8 cellular contexts compared by ENCODE assay signal in the genomic region with DNA sequence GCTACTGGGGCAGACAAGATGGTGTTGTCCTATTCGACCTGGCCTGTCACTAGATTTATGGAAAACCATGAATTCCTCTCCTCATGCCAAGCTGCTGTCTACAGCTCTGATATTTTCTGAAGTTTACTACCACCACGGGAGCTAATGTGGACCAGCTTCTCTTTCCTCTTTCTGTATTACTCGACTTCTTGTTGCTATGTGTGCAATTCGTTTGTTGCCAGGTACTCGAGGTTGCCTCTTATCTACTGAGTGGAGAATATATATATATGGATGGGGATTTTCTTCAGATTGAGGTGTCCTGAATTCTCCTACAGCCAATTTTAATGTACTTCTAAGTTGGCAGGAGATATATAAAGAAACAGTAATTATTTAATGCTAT. TPM values are rescaled to one million over a fixed set of nuclear protein-coding genes. Genes with fewer than 3 reads are reported as not detected.
DNase-seq lines count a peak whose midpoint lies in the region; ATAC-seq and TF ChIP-seq lines count a peak whose summit lies in the region.

No MANE protein-coding gene starts in this region.

- WGBS in esophagus squamous epithelium, 2 donors: 62 to 71% methylated on average over 5 of the region's 5 CpGs
- WGBS in mammary epithelial cell (ENCODE audit: low coverage, missing lambda C conversion rate): 72% methylated on average over 5 of the region's 5 CpGs

- BruUV-seq in mammary epithelial cell (replicated peaks; lab: Mats Ljungman, UMichigan) (no TSS peak), PC-9 (replicated peaks; lab: Mats Ljungman, UMichigan) (no TSS peak)

- H3K4me2 ChIP-seq in OCI-LY3 (ENCODE audit: low read length) (peak overlapping the region; percentile 85), neural cell (ENCODE audit: low read length) (no peak overlapping the region), mammary epithelial cell (ENCODE audit: insufficient read depth, low read depth, low read length) (no peak overlapping the region), PC-9 (no peak overlapping the region)

- TF ChIP-seq RAD21 in neural cell (conservative IDR thresholded peaks at IDR 0.05): no peak

- H3K27me3 ChIP-seq in OCI-LY3 (ENCODE audit: low read depth, low read length): no peaks in the 10 kb centered on the region
- no peaks in the 10 kb centered on the region for H3K27me3 ChIP-seq in neural cell (ENCODE audit: insufficient read depth, low read depth, low read length)
- no peaks in the 10 kb centered on the region for H3K27me3 ChIP-seq in esophagus squamous epithelium
- peaks cover 9% of the 10 kb centered on the region for H3K27me3 ChIP-seq in mammary epithelial cell (ENCODE audit: insufficient read depth, low read length)
- H3K27me3 ChIP-seq in PC-9 (ENCODE audit: insufficient read depth, low read depth): no peaks in the 10 kb centered on the region

- in situ Hi-C loops in mammary epithelial cell (cut with MboI; ENCODE audit: low sequenced_read_pairs in 2 of 2): no loop called here

- POLR2A ChIA-PET in PC-9 (lab: Charles Lee; ENCODE audit: unreplicated experiment): interaction anchor here (0.6 kb wide), 1 partner anchor 591 kb away, joined by 3 read pairs; no protein-coding TSS in a partner anchor

- TF ChIP-seq CTCF in OCI-LY3 (IDR thresholded peaks at IDR 0.05; ENCODE audit: low read depth, low read length) (no peak), neural cell (IDR thresholded peaks at IDR 0.05; ENCODE audit: poor library complexity, severe bottlenecking) (no peak), esophagus squamous epithelium (IDR thresholded peaks at IDR 0.05) (no peak), mammary epithelial cell (conservative IDR thresholded peaks at IDR 0.05 in 1 of 2, IDR thresholded peaks at IDR 0.05 in 1 of 2; ENCODE audit: extremely low read depth in 1 of 2, insufficient read depth in 1 of 2, low read depth in 1 of 2, low read length in 2 of 2) (no peak), PC-9 (conservative IDR thresholded peaks at IDR 0.05) (no peak)

- intact Hi-C loops in esophagus squamous epithelium (cut with DNase I): no loop called here
- intact Hi-C loops in mammary epithelial cell (cut with micrococcal nuclease): no loop called here
- intact Hi-C loops in PC-9 (cut with micrococcal nuclease; ENCODE audit: unreplicated experiment): no loop called here

- H3K9me2 ChIP-seq in neural cell (ENCODE audit: insufficient read depth, low read length): no peaks in the 10 kb centered on the region
- H3K9me2 ChIP-seq in PC-9 (ENCODE audit: insufficient read depth): no peaks in the 10 kb centered on the region

- H3K27ac ChIP-seq in OCI-LY3 (ENCODE audit: low read length) (peak overlapping the region; percentile 63), neural cell (ENCODE audit: low read length) (no peak overlapping the region), esophagus squamous epithelium (peak overlapping the region in 2 of 4 donors; percentile 51 to 52), mammary epithelial cell (ENCODE audit: insufficient read depth, low read depth, low read length) (no peak overlapping the region), PC-9 (no peak overlapping the region)

- H3K9me3 ChIP-seq in OCI-LY3 (ENCODE audit: insufficient read depth, low read length) (no peaks in the 10 kb centered on the region), neural cell (ENCODE audit: low read length) (no peaks in the 10 kb centered on the region), esophagus squamous epithelium (no peaks in the 10 kb centered on the region), mammary epithelial cell (replicated peaks; ENCODE audit: insufficient read depth, low read length) (no peaks in the 10 kb centered on the region), PC-9 (ENCODE audit: insufficient read depth, low read depth) (no peaks in the 10 kb centered on the region)

- peak overlapping the region; percentile 33; the same call in 1 of the 2 replicates for H3K9ac ChIP-seq in OCI-LY3 (ENCODE audit: low read length)
- H3K9ac ChIP-seq in neural cell (ENCODE audit: low read length): no peak overlapping the region
- H3K9ac ChIP-seq in mammary epithelial cell (ENCODE audit: insufficient read depth, low read length): no peak overlapping the region

- dilution Hi-C loops in mammary epithelial cell (cut with HindIII; ENCODE audit: low sequenced_read_pairs): no loop called here

- no peak for DNase-seq in esophagus squamous epithelium (lab: John Stamatoyannopoulos, UW)
- no peak for DNase-seq in mammary epithelial cell
- DNase-seq in PC-9: no peak
- DNase-seq in COLO668 (lab: John Stamatoyannopoulos, UW; ENCODE audit: unreplicated experiment): no peak

- H3F3A ChIP-seq in neural cell (ENCODE audit: insufficient read depth, low read length, poor library complexity, severe bottlenecking) (no peaks in the 10 kb centered on the region), PC-9 (ENCODE audit: insufficient read depth, low read depth) (no peaks in the 10 kb centered on the region)

- H2AFZ ChIP-seq in OCI-LY3 (ENCODE audit: low read depth, low read length): peak overlapping the region; percentile 96
- no peak overlapping the region for H2AFZ ChIP-seq in neural cell (ENCODE audit: low read depth, low read length)
- no peak overlapping the region for H2AFZ ChIP-seq in mammary epithelial cell (ENCODE audit: low read depth, low read length)
- H2AFZ ChIP-seq in PC-9: no peak overlapping the region

- H3K36me3 ChIP-seq in OCI-LY3 (replicated peaks; ENCODE audit: low read depth, low read length): no peaks in the 10 kb centered on the region
- H3K36me3 ChIP-seq in neural cell (ENCODE audit: insufficient read depth, low read length): no peaks in the 10 kb centered on the region
- H3K36me3 ChIP-seq in esophagus squamous epithelium: no peaks in the 10 kb centered on the region
- no peaks in the 10 kb centered on the region for H3K36me3 ChIP-seq in mammary epithelial cell (ENCODE audit: insufficient read depth, low read length)
- H3K36me3 ChIP-seq in PC-9 (ENCODE audit: low read depth): no peaks in the 10 kb centered on the region

- TF ChIP-seq EP300 in neural cell (conservative IDR thresholded peaks at IDR 0.05; ENCODE audit: poor library complexity, severe bottlenecking): no peak

- CTCF ChIA-PET in mammary epithelial cell (lab: Charles Lee; ENCODE audit: low non-redundant PET) (no interaction called here), PC-9 (lab: Charles Lee) (no interaction called here)

- no peaks in the 10 kb centered on the region for H3K79me2 ChIP-seq in OCI-LY3 (ENCODE audit: low read length)
- H3K79me2 ChIP-seq in neural cell (replicated peaks; ENCODE audit: insufficient read depth, low read length): no peaks in the 10 kb centered on the region
- no peaks in the 10 kb centered on the region for H3K79me2 ChIP-seq in mammary epithelial cell (ENCODE audit: insufficient read depth, low read length)
- H3K79me2 ChIP-seq in PC-9 (ENCODE audit: low read depth): no peaks in the 10 kb centered on the region

- H4K20me1 ChIP-seq in OCI-LY3 (ENCODE audit: insufficient read depth, low read length) (no peaks in the 10 kb centered on the region), neural cell (ENCODE audit: insufficient read depth) (no peaks in the 10 kb centered on the region), mammary epithelial cell (ENCODE audit: insufficient read depth, low read length) (no peaks in the 10 kb centered on the region), PC-9 (ENCODE audit: insufficient read depth) (no peaks in the 10 kb centered on the region)

- H3K4me1 ChIP-seq in OCI-LY3 (ENCODE audit: low read length): peaks cover 29% of the 10 kb centered on the region
- peaks cover 7 to 54% (median 10%) of the 10 kb centered on the region in 3 donors for H3K4me1 ChIP-seq in esophagus squamous epithelium
- no peaks in the 10 kb centered on the region for H3K4me1 ChIP-seq in mammary epithelial cell (ENCODE audit: insufficient read depth, low read length)
- H3K4me1 ChIP-seq in PC-9 (replicated peaks; ENCODE audit: insufficient read depth): no peaks in the 10 kb centered on the region

- TF ChIP-seq POLR2A in esophagus squamous epithelium (IDR thresholded peaks at IDR 0.05): no peak

- peak; percentile 43 for ATAC-seq in GM19043 (IDR thresholded peaks at IDR 0.05; ENCODE audit: low read depth, unreplicated experiment)
- ATAC-seq in HG02759 (IDR thresholded peaks at IDR 0.05; ENCODE audit: unreplicated experiment): peak; percentile 54

- peak overlapping the region; percentile 61 for H3K4me3 ChIP-seq in OCI-LY3 (ENCODE audit: low read length)
- H3K4me3 ChIP-seq in neural cell (ENCODE audit: low read length): peak overlapping the region; percentile 6
- H3K4me3 ChIP-seq in esophagus squamous epithelium: no peak overlapping the region
- H3K4me3 ChIP-seq in mammary epithelial cell (replicated peaks in 1 of 3; ENCODE audit: insufficient read depth in 1 of 3, low read depth in 2 of 3, low read length in 3 of 3): no peak overlapping the region
- no peak overlapping the region for H3K4me3 ChIP-seq in PC-9

TF ChIP-seq in neural cell, 6 proteins besides CTCF, POLR2A, EP300 and RAD21 (continues in another document):
- TF ChIP-seq, protein P1, sequence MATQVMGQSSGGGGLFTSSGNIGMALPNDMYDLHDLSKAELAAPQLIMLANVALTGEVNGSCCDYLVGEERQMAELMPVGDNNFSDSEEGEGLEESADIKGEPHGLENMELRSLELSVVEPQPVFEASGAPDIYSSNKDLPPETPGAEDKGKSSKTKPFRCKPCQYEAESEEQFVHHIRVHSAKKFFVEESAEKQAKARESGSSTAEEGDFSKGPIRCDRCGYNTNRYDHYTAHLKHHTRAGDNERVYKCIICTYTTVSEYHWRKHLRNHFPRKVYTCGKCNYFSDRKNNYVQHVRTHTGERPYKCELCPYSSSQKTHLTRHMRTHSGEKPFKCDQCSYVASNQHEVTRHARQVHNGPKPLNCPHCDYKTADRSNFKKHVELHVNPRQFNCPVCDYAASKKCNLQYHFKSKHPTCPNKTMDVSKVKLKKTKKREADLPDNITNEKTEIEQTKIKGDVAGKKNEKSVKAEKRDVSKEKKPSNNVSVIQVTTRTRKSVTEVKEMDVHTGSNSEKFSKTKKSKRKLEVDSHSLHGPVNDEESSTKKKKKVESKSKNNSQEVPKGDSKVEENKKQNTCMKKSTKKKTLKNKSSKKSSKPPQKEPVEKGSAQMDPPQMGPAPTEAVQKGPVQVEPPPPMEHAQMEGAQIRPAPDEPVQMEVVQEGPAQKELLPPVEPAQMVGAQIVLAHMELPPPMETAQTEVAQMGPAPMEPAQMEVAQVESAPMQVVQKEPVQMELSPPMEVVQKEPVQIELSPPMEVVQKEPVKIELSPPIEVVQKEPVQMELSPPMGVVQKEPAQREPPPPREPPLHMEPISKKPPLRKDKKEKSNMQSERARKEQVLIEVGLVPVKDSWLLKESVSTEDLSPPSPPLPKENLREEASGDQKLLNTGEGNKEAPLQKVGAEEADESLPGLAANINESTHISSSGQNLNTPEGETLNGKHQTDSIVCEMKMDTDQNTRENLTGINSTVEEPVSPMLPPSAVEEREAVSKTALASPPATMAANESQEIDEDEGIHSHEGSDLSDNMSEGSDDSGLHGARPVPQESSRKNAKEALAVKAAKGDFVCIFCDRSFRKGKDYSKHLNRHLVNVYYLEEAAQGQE (IDR thresholded peaks at IDR 0.05; ENCODE audit: borderline replicate concordance): no peak
- TF ChIP-seq SMC3 (conservative IDR thresholded peaks at IDR 0.05; ENCODE audit: poor library complexity): no peak

RNA-seq across cellular contexts. Expression of a gene that starts 34.7 kb away (rescaled TPM):
- polyA plus RNA-seq in neural cell (4.6 and 5.6 TPM in 2 replicates), mammary epithelial cell (3.4 TPM)
- polyA minus RNA-seq in neural cell (9.3 and 9.6 TPM in 2 replicates), mammary epithelial cell (2.6 TPM)
- total RNA-seq in esophagus squamous epithelium (10 to 100 TPM in 2 of 4 donors, 1 to 10 TPM in 2; 6.3 to 92.3 (median 22.4) TPM), mammary epithelial cell (1 to 10 TPM; 4.0 to 5.3 TPM), PC-9 (2021) (13.3 and 13.4 TPM in 2 replicates)

Comparison
In these comparisons a context has a peak if more than half of its experiments do, and no peak if none do; other contexts are left out.
1. H3K4me3 ChIP-seq: peak in OCI-LY3 (single experiment) and neural cell (single experiment); none in esophagus squamous epithelium (0 of 4), mammary epithelial cell (0 of 3) and PC-9 (single experiment).